In genomic region chr3:86938305-86938704, GRCh38 we compare ENCODE assay signal across 19 cellular contexts. TPM values are rescaled to one million over a fixed set of nuclear protein-coding genes. Genes with fewer than 3 reads are reported as not detected.
"Had no signal": no experiment of that assay in that cellular context is flagged by ENCODE, and none has a peak within 500 bp of the region (broad histone marks: within the 10 kb centered on the region; RNA-seq: fewer than 3 reads in every experiment).

No MANE protein-coding gene starts in this region.

- DNase-seq: activated CD4-positive, alpha-beta memory T cell treated with anti-CD3 and anti-CD28 coated beads for 36 hours; activated CD4-positive, alpha-beta T cell treated with anti-CD3 and anti-CD28 coated beads for 1 hour; activated effector memory CD4-positive, alpha-beta T cell treated with Interleukin-2 at 50 U/mL for 16 hours; activated naive CD4-positive, alpha-beta T cell treated with anti-CD3 and anti-CD28 coated beads, Interleukin-2, amount 50 U/mL, for 16 hours; activated T-cell treated with anti-CD3 and anti-CD28 coated beads, Interleukin-2, amount 50 U/mL, for 24 hours; adrenal gland; body of pancreas; cerebellar nuclear complex; dermis blood vessel endothelial cell; effector memory CD8-positive, alpha-beta T cell; left lung; nephron progenitor cell; occipital lobe; stimulated activated CD4-positive, alpha-beta T cell treated with anti-CD3 and anti-CD28 coated beads, Interleukin-2, amount 100 ng/mL, for 48 hours; transverse colon had no signal

- H3K27ac ChIP-seq: adrenal gland, body of pancreas, left lung, prostate gland had no signal

- H3K4me1 ChIP-seq: adrenal gland, gastroesophageal sphincter, left lung, prostate gland, transverse colon had no signal

- ATAC-seq: body of pancreas; effector memory CD8-positive, alpha-beta T cell; stimulated activated memory B cell treated with anti-CD40 and anti-IgM and Interleukin-4, amounts not matched to agents 10 μg/mL and 1 μg/mL and 100 μg/mL, for 72 hours had no signal

- H3K36me3 ChIP-seq: adrenal gland, gastroesophageal sphincter, left lung, prostate gland, transverse colon had no signal

- H3K4me3 ChIP-seq: adrenal gland, body of pancreas, gastroesophageal sphincter, left lung, prostate gland, transverse colon had no signal

- H3K27me3 ChIP-seq: adrenal gland, body of pancreas, gastroesophageal sphincter, left lung, transverse colon had no signal

- H3K9me3 ChIP-seq: adrenal gland, body of pancreas, gastroesophageal sphincter, left lung, prostate gland, transverse colon had no signal

RNA-seq across cellular contexts. Expression of gene VGLL3, which starts 52.6 kb away (rescaled TPM):
- total RNA-seq: activated CD4-positive, alpha-beta memory T cell treated with anti-CD3 and anti-CD28 coated beads for 36 hours; T-helper 1 cell treated with Interleukin-12 subunit alpha and Interleukin-12 subunit beta and Interleukin-4 antibody, amounts not matched to agents 30 ng/mL and 1 ng/mL, for 36 hours had no signal
